In the genomic region with DNA sequence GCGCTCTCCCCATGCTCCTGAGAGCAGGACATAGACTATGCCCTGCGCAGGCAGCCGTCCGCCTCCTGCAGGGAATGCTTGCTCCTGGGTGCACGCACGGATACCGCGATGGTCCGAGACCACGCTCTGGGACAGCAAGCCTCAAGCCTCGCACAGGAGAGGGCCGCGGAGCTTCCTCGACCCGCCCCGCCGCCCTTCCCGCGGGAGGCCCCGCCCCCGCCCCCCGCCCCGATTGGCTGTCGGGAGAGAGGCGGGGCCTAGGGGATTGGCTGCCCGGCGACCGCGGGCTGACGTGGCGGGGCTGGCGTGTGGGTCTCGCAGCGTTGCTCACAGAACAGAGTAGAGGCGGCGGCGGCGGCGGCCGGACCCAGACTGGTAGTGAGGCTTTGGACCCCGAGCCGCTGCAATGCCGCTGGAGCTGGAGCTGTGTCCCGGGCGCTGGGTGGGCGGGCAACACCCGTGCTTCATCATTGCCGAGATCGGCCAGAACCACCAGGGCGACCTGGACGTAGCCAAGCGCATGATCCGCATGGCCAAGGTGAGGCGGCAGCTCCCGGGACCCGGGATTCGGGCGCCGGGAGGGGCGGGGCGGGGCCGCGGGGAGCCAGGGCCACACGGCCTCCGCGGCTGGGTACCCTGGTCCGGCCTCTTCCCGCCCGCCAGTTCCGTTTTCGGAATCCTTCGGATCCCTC, we compare ENCODE assay signal across 8 cellular contexts. TPM values are rescaled to one million over a fixed set of nuclear protein-coding genes. Genes with fewer than 3 reads are reported as not detected.
A peak's percentile ranks its signal among the peaks of the same experiment; 100 is the strongest.
DNase-seq lines count a peak whose midpoint lies in the region; ATAC-seq and TF ChIP-seq lines count a peak whose summit lies in the region.

A gene with protein sequence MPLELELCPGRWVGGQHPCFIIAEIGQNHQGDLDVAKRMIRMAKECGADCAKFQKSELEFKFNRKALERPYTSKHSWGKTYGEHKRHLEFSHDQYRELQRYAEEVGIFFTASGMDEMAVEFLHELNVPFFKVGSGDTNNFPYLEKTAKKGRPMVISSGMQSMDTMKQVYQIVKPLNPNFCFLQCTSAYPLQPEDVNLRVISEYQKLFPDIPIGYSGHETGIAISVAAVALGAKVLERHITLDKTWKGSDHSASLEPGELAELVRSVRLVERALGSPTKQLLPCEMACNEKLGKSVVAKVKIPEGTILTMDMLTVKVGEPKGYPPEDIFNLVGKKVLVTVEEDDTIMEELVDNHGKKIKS (plus strand): TSS at position 330 of the 692 bp plus-strand sequence. CDS start 77 bp downstream, at position 407.

- peaks cover 5 to 7% of the 10 kb centered on the region in 2 donors for H3K4me1 ChIP-seq in lung (ENCODE audit: control insufficient read depth in 2 of 2, insufficient read depth in 2 of 2, low read length in 2 of 2)

- peaks cover 4 to 6% of the 10 kb centered on the region in 2 donors for H3K36me3 ChIP-seq in lung (ENCODE audit: control insufficient read depth in 2 of 2, insufficient read depth in 2 of 2, low read length in 2 of 2)

- ATAC-seq in GM19468 (IDR thresholded peaks at IDR 0.05; ENCODE audit: extremely low read depth, unreplicated experiment) (peak; percentile 80), lung (ENCODE audit: insufficient read depth, low FRiP score) (peak; percentile 99)

- peak; percentile 86 for DNase-seq in CMK (ENCODE audit: low read depth)
- DNase-seq in HS-27A (ENCODE audit: low read depth) = peak; percentile 83
- peak; percentile 87 for DNase-seq in NK-92 treated with Interleukin-12 subunit alpha and Interleukin-12 subunit beta, amount 100 ng/mL, for 24 hours (lab: John Stamatoyannopoulos, UW)
- DNase-seq in activated CD8-positive, alpha-beta memory T cell treated with anti-CD3 and anti-CD28 coated beads for 24 hours = peak; percentile 95
- DNase-seq in effector CD4-positive, alpha-beta T cell = peak; percentile 88
- DNase-seq in lung (ENCODE audit: low spot score) = peak; percentile 92
- peak; percentile 85 to 93 (median 86) for DNase-seq in stimulated activated CD4-positive, alpha-beta T cell treated with anti-CD3 and anti-CD28 coated beads, TNF-alpha, amount 100 ng/mL, for 24 hours (ENCODE audit: low read depth in 3 of 3)

- no peaks in the 10 kb centered on the region for H3K27me3 ChIP-seq in lung (ENCODE audit: control insufficient read depth, insufficient read depth)

- 0 to 1% methylated on average over 52 to 72 of the region's 72 CpGs for WGBS in lung, 2 donors

- H3K4me3 ChIP-seq in lung = peak within 1 kb of the TSS; percentile 79

- H3K9me3 ChIP-seq in lung (ENCODE audit: control insufficient read depth in 2 of 2, insufficient read depth in 1 of 2, low read length in 1 of 2) = no peaks in the 10 kb centered on the region

- no peak for TF ChIP-seq CTCF in lung (IDR thresholded peaks at IDR 0.05; ENCODE audit: control extremely low read depth, extremely low read depth)

- peak within 1 kb of the TSS; percentile 94 to 99 for H3K27ac ChIP-seq in lung (ENCODE audit: low read depth in 1 of 2, low read length in 1 of 2)

RNA-seq across cellular contexts. Expression of the gene that starts here (rescaled TPM):
- 10 to 100 TPM; 50.6 to 70.3 TPM for total RNA-seq in lung
- 100 to 1,000 TPM in 1 of 2 donors, 10 to 100 TPM in 1; 78.5 to 109 TPM for polyA plus RNA-seq in lung

Comparison
In these comparisons a context has a peak if more than half of its experiments do, and no peak if none do; other contexts are left out.
1. Peak in every context shown above with its lines: DNase-seq, ATAC-seq, H3K4me3 ChIP-seq and H3K27ac ChIP-seq.